Comparison of ENCODE assay signal across 17 cellular contexts in the genomic region with DNA sequence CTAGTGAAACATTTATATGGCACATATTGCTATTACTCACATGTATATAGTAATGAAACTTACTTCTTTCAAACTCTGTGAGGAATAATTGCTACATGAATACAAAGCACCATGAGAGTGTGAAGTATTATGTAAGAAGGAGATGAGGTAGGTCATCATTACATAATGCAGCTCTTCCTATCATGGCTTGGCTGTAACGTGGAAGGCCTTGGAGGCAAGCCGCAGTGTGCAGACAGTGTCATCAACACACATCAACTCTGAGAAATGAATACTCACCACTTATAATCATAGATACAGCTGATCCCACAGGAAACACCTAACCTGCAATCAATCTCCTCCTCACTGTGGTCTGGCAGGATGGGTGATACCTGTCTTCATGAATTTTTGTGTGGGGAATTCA. TPM values are rescaled to one million over a fixed set of nuclear protein-coding genes. Genes with fewer than 3 reads are reported as not detected.
A peak's percentile ranks its signal among the peaks of the same experiment; 100 is the strongest.
DNase-seq lines count a peak whose midpoint lies in the region; ATAC-seq, FAIRE-seq and TF ChIP-seq lines count a peak whose summit lies in the region.
"Had no signal": no experiment of that assay in that cellular context is flagged by ENCODE, and none has a peak within 500 bp of the region (broad histone marks: within the 10 kb centered on the region; RNA-seq: fewer than 3 reads in every experiment).

No MANE protein-coding gene starts in this region.

- DNase-seq in HTR-8/SVneo (ENCODE audit: insufficient read length, low spot score) (no peak), amniotic epithelial cell (ENCODE audit: low read depth) (peak; percentile 15), WTC11 (ENCODE audit: low spot score) (no peak), immature natural killer cell (no peak)
- no peak for DNase-seq in activated CD4-positive, CD25-positive, alpha-beta regulatory T cell treated with anti-CD3 and anti-CD28 coated beads, Interleukin-2, amount 50 U/mL, for 72 hours
- DNase-seq: C1 segment of cervical spinal cord; Calu3; CD4-positive, alpha-beta memory T cell; COR-L47; DMS153; DND-41; HFFc6 had no signal

- no peak overlapping the region for H3K4me3 Mint-ChIP-seq in stimulated activated memory B cell treated with anti-CD40 and anti-IgM and Interleukin-4, amounts not matched to agents 10 μg/mL and 1 μg/mL and 100 μg/mL, for 72 hours
- H3K4me3 Mint-ChIP-seq in WTC11 = no peak overlapping the region
- H3K4me3 Mint-ChIP-seq in immature natural killer cell = no peak overlapping the region
- H3K4me3 Mint-ChIP-seq: CD4-positive, alpha-beta memory T cell; GM23338; HFFc6 had no signal

- no peaks in the 10 kb centered on the region for H3K27me3 Mint-ChIP-seq in stimulated activated memory B cell treated with anti-CD40 and anti-IgM and Interleukin-4, amounts not matched to agents 10 μg/mL and 1 μg/mL and 100 μg/mL, for 72 hours
- H3K27me3 Mint-ChIP-seq in WTC11 (ENCODE audit: low read depth) (no peaks in the 10 kb centered on the region), immature natural killer cell (ENCODE audit: low read depth in 3 of 3) (peaks cover 1 to 7% (median 3%) of the 10 kb centered on the region in 3 donors)

- ATAC-seq in esophagus mucosa (peak; percentile 56), WTC11 (no peak)
- peak; percentile 41 for ATAC-seq in stimulated activated memory B cell treated with anti-CD40 and anti-IgM and Interleukin-4, amounts not matched to agents 10 μg/mL and 1 μg/mL and 100 μg/mL, for 72 hours
- ATAC-seq: GM23338 had no signal

- no peak for TF ChIP-seq CTCF in WTC11 (IDR thresholded peaks at IDR 0.05)

- no peaks in the 10 kb centered on the region for H3K36me3 Mint-ChIP-seq in stimulated activated memory B cell treated with anti-CD40 and anti-IgM and Interleukin-4, amounts not matched to agents 10 μg/mL and 1 μg/mL and 100 μg/mL, for 72 hours
- no peaks in the 10 kb centered on the region for H3K36me3 Mint-ChIP-seq in WTC11
- H3K36me3 Mint-ChIP-seq in immature natural killer cell = no peaks in the 10 kb centered on the region
- H3K36me3 Mint-ChIP-seq: CD4-positive, alpha-beta memory T cell had no signal

- no peak overlapping the region for H3K27ac Mint-ChIP-seq in stimulated activated memory B cell treated with anti-CD40 and anti-IgM and Interleukin-4, amounts not matched to agents 10 μg/mL and 1 μg/mL and 100 μg/mL, for 72 hours
- H3K27ac Mint-ChIP-seq in WTC11 (no peak overlapping the region), immature natural killer cell (no peak overlapping the region)
- H3K27ac Mint-ChIP-seq: CD4-positive, alpha-beta memory T cell; GM23338; HFFc6 had no signal

- H3K9me3 Mint-ChIP-seq in stimulated activated memory B cell treated with anti-CD40 and anti-IgM and Interleukin-4, amounts not matched to agents 10 μg/mL and 1 μg/mL and 100 μg/mL, for 72 hours = no peaks in the 10 kb centered on the region
- H3K9me3 Mint-ChIP-seq in WTC11 = no peaks in the 10 kb centered on the region
- peaks cover 0 to 6% (median 1%) of the 10 kb centered on the region in 6 donors for H3K9me3 Mint-ChIP-seq in immature natural killer cell
- H3K9me3 Mint-ChIP-seq: CD4-positive, alpha-beta memory T cell; GM23338; HFFc6 had no signal

- CTCF ChIA-PET in WTC11 (lab: Charles Lee) = no interaction called here

- POLR2A ChIA-PET in WTC11 (lab: Charles Lee) = no interaction called here

- H3K4me1 Mint-ChIP-seq in stimulated activated memory B cell treated with anti-CD40 and anti-IgM and Interleukin-4, amounts not matched to agents 10 μg/mL and 1 μg/mL and 100 μg/mL, for 72 hours = no peaks in the 10 kb centered on the region
- no peaks in the 10 kb centered on the region for H3K4me1 Mint-ChIP-seq in WTC11
- no peaks in the 10 kb centered on the region for H3K4me1 Mint-ChIP-seq in immature natural killer cell
- H3K4me1 Mint-ChIP-seq: CD4-positive, alpha-beta memory T cell; GM23338 had no signal

- peak; percentile 80 for FAIRE-seq in HTR-8/SVneo (lab: Jason Lieb, UNC)
- FAIRE-seq: G401.6, GM12892 had no signal

TF ChIP-seq in WTC11, 78 proteins besides CTCF, POLR2A, EP300 and RAD21:
- no peak for TF ChIP-seq HMGA2 (CRISPR knock-in tag; IDR thresholded peaks at IDR 0.05)
- TF ChIP-seq SMAD3 (CRISPR knock-in tag; IDR thresholded peaks at IDR 0.05; ENCODE audit: borderline replicate concordance) = no peak
- no peak for TF ChIP-seq NFE2L1 (CRISPR knock-in tag; IDR thresholded peaks at IDR 0.05)
- TF ChIP-seq NFYB (CRISPR knock-in tag; conservative IDR thresholded peaks at IDR 0.05; ENCODE audit: low read depth) = no peak
- no peak for TF ChIP-seq MXD4 (CRISPR knock-in tag; IDR thresholded peaks at IDR 0.05; ENCODE audit: borderline replicate concordance)
- TF ChIP-seq, protein P1, sequence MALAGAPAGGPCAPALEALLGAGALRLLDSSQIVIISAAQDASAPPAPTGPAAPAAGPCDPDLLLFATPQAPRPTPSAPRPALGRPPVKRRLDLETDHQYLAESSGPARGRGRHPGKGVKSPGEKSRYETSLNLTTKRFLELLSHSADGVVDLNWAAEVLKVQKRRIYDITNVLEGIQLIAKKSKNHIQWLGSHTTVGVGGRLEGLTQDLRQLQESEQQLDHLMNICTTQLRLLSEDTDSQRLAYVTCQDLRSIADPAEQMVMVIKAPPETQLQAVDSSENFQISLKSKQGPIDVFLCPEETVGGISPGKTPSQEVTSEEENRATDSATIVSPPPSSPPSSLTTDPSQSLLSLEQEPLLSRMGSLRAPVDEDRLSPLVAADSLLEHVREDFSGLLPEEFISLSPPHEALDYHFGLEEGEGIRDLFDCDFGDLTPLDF (CRISPR knock-in tag; IDR thresholded peaks at IDR 0.05) = no peak
- TF ChIP-seq OVOL2 (CRISPR knock-in tag; IDR thresholded peaks at IDR 0.05; ENCODE audit: borderline replicate concordance) = no peak
- TF ChIP-seq, protein P2, sequence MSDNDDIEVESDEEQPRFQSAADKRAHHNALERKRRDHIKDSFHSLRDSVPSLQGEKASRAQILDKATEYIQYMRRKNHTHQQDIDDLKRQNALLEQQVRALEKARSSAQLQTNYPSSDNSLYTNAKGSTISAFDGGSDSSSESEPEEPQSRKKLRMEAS (CRISPR knock-in tag; IDR thresholded peaks at IDR 0.05) = no peak
- TF ChIP-seq, protein P3, sequence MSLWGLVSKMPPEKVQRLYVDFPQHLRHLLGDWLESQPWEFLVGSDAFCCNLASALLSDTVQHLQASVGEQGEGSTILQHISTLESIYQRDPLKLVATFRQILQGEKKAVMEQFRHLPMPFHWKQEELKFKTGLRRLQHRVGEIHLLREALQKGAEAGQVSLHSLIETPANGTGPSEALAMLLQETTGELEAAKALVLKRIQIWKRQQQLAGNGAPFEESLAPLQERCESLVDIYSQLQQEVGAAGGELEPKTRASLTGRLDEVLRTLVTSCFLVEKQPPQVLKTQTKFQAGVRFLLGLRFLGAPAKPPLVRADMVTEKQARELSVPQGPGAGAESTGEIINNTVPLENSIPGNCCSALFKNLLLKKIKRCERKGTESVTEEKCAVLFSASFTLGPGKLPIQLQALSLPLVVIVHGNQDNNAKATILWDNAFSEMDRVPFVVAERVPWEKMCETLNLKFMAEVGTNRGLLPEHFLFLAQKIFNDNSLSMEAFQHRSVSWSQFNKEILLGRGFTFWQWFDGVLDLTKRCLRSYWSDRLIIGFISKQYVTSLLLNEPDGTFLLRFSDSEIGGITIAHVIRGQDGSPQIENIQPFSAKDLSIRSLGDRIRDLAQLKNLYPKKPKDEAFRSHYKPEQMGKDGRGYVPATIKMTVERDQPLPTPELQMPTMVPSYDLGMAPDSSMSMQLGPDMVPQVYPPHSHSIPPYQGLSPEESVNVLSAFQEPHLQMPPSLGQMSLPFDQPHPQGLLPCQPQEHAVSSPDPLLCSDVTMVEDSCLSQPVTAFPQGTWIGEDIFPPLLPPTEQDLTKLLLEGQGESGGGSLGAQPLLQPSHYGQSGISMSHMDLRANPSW (CRISPR knock-in tag; conservative IDR thresholded peaks at IDR 0.05; ENCODE audit: low read depth) = no peak

RNA-seq across cellular contexts. Expression of a gene that starts 49.9 kb away (rescaled TPM):
- 13.3 TPM for total RNA-seq in esophagus mucosa
- 15.7 to 19.5 TPM (median 17.9 TPM) in 3 replicates for total RNA-seq in WTC11 (2021)
- 10 to 100 TPM; 46.8 to 60.1 (median 54.3) TPM for polyA plus RNA-seq in immature natural killer cell
